Comparison of ENCODE assay signal across 32 cellular contexts in the genomic region with DNA sequence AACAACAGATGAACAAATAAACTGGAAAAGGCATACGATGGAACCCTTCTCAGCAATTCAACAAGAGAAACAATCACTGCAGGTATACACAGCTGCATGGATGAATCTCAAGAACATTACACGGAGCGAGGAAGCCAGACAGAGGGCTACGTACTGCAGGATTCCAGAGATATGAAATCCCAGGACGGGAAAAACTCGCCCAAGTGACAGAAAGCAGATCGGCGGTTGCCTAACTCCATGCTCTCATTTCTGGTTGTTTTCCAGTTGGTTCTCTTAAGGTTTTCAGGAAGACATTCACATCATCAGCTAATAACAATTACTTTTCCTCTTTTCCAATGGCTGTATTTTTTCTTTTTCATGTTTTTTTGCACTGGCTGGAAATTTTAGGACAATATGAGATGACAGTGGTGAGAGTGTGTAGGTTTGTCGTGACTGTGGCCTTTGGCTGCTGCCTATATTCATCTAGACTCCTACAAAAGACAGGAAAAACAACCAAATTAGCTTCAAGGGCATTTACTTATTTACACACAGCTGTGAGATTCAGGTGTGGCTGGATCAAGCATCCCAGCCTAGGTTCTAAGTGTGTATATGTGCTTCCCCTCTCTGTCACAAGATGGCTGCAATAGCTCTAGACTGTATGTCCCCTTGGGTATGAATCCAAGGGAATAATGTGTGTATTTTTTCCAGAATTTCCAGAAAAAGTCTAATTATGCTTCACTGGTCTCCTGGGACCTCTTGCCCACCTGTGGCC. TPM values are rescaled to one million over a fixed set of nuclear protein-coding genes. Genes with fewer than 3 reads are reported as not detected.
DNase-seq lines count a peak whose midpoint lies in the region; ATAC-seq and TF ChIP-seq lines count a peak whose summit lies in the region.
"Had no signal": no experiment of that assay in that cellular context is flagged by ENCODE, and none has a peak within 500 bp of the region (broad histone marks: within the 10 kb centered on the region; RNA-seq: fewer than 3 reads in every experiment).

No MANE protein-coding gene starts in this region.

- H3F3A ChIP-seq in neural progenitor cell (ENCODE audit: low read depth) = no peaks in the 10 kb centered on the region

- no peak for TF ChIP-seq EP300 in gastroesophageal sphincter (IDR thresholded peaks at IDR 0.05)

- DNase-seq in adipocyte (ENCODE audit: low read depth) (no peak), left lobe of liver (ENCODE audit: low spot score) (peak; percentile 24), NCI-H2171 (lab: John Stamatoyannopoulos, UW) (no peak), putamen (ENCODE audit: low spot score) (no peak), neural progenitor cell (ENCODE audit: low spot score) (no peak)
- DNase-seq: activated CD4-positive, alpha-beta memory T cell treated with anti-CD3 and anti-CD28 coated beads, Interleukin-2, amount 10 ng/mL, durations not matched to agents 7 days and 5 days; activated CD4-positive, alpha-beta T cell treated with anti-CD3 and anti-CD28 coated beads for 1 hour; activated CD8-positive, alpha-beta memory T cell treated with anti-CD3 and anti-CD28 coated beads, Interleukin-2, amount 50 U/mL, for 4 hours; activated naive CD4-positive, alpha-beta T cell treated with anti-CD3 and anti-CD28 coated beads, Interleukin-2, amount 50 U/mL, for 16 hours; anterior cingulate cortex; BE2C; CD8-positive, alpha-beta memory T cell; colonic mucosa; effector memory CD4-positive, alpha-beta T cell; EL; lower lobe of right lung; mucosa of descending colon; NCI-H1048; NCI-H1694 treated with DMSO at 0.1 percent for 48 hours; NCI-H446 treated with DMSO at 0.1 percent for 48 hours; NCI-H774; retina; stimulated activated CD4-positive, alpha-beta T cell treated with anti-CD3 and anti-CD28 coated beads, Interleukin-4, amount 100 ng/mL, for 24 hours had no signal

- H3K79me2 ChIP-seq in neural progenitor cell (ENCODE audit: low read depth) = no peaks in the 10 kb centered on the region

- H3K36me3 Mint-ChIP-seq in neural progenitor cell = no peaks in the 10 kb centered on the region
- H3K36me3 Mint-ChIP-seq: CD8-positive, alpha-beta memory T cell; type B pancreatic cell had no signal

- TF ChIP-seq POLR2A in gastroesophageal sphincter (IDR thresholded peaks at IDR 0.05) = no peak

- WGBS in gastroesophageal sphincter (ENCODE audit: low coverage in 1 of 2), 2 donors = 67 to 93% methylated on average over 9 of the region's 9 CpGs

- peak; percentile 20 for ATAC-seq in gastroesophageal sphincter
- no peak for ATAC-seq in left lobe of liver
- no peak for ATAC-seq in GM19351 (IDR thresholded peaks at IDR 0.05; ENCODE audit: unreplicated experiment)
- ATAC-seq: GM12878, HCT116, lower lobe of right lung, mucosa of descending colon had no signal

- no peak overlapping the region for H3K4me3 Mint-ChIP-seq in neural progenitor cell
- H3K4me3 Mint-ChIP-seq: activated CD4-positive, alpha-beta memory T cell treated with anti-CD3 and anti-CD28 coated beads, Interleukin-2, amount 10 ng/mL, durations not matched to agents 7 days and 5 days; nephron; type B pancreatic cell had no signal

- H2AFZ ChIP-seq in neural progenitor cell (replicated peaks) = no peak overlapping the region

- H3K27me3 Mint-ChIP-seq in neural progenitor cell (ENCODE audit: insufficient read depth, low read depth) = peaks cover 8% of the 10 kb centered on the region
- H3K27me3 Mint-ChIP-seq: activated CD4-positive, alpha-beta memory T cell treated with anti-CD3 and anti-CD28 coated beads, Interleukin-2, amount 10 ng/mL, durations not matched to agents 7 days and 5 days; CD8-positive, alpha-beta memory T cell; type B pancreatic cell had no signal

- H4K20me1 ChIP-seq in neural progenitor cell (ENCODE audit: low read depth) = no peaks in the 10 kb centered on the region

- H3K9ac ChIP-seq in adipocyte (ENCODE audit: low read length) = peak overlapping the region; percentile 15
- no peak overlapping the region for H3K9ac ChIP-seq in stomach smooth muscle (ENCODE audit: low read length in 2 of 2)
- H3K9ac ChIP-seq in neural progenitor cell = no peak overlapping the region

- H3K9me3 Mint-ChIP-seq in neural progenitor cell = peaks cover 3% of the 10 kb centered on the region
- H3K9me3 Mint-ChIP-seq: activated CD4-positive, alpha-beta memory T cell treated with anti-CD3 and anti-CD28 coated beads, Interleukin-2, amount 10 ng/mL, durations not matched to agents 7 days and 5 days; nephron; T-helper 2 cell treated with Interferon-gamma antibody and Interleukin-4, amounts not matched to agents 5 μg/mL and 100 μg/mL, for 36 hours; type B pancreatic cell had no signal

- H3K4me2 ChIP-seq in neural progenitor cell = no peak overlapping the region

- H3K36me3 ChIP-seq in adipocyte (ENCODE audit: control insufficient read depth, insufficient read depth, low read length, severe bottlenecking) (no peaks in the 10 kb centered on the region), gastroesophageal sphincter (no peaks in the 10 kb centered on the region), stomach smooth muscle (ENCODE audit: control insufficient read depth in 2 of 2, insufficient read depth in 2 of 2, low read length in 2 of 2) (no peaks in the 10 kb centered on the region), neural progenitor cell (no peaks in the 10 kb centered on the region)
- H3K36me3 ChIP-seq: BE2C, colonic mucosa, lower lobe of right lung had no signal

- H3K27ac Mint-ChIP-seq in neural progenitor cell = no peak overlapping the region
- H3K27ac Mint-ChIP-seq: activated CD4-positive, alpha-beta memory T cell treated with anti-CD3 and anti-CD28 coated beads, Interleukin-2, amount 10 ng/mL, durations not matched to agents 7 days and 5 days; type B pancreatic cell had no signal

- peaks cover 16% of the 10 kb centered on the region for H3K4me1 Mint-ChIP-seq in neural progenitor cell
- H3K4me1 Mint-ChIP-seq: activated CD4-positive, alpha-beta memory T cell treated with anti-CD3 and anti-CD28 coated beads, Interleukin-2, amount 10 ng/mL, durations not matched to agents 7 days and 5 days; CD8-positive, alpha-beta memory T cell had no signal

- H3K4me1 ChIP-seq in adipocyte (ENCODE audit: control insufficient read depth, insufficient read depth, low read length) (peaks cover 24% of the 10 kb centered on the region), gastroesophageal sphincter (peaks cover 3 to 57% (median 32%) of the 10 kb centered on the region in 3 donors), stomach smooth muscle (ENCODE audit: control insufficient read depth, insufficient read depth, low read length) (peaks cover 59% of the 10 kb centered on the region), neural progenitor cell (peaks cover 3% of the 10 kb centered on the region)

- TF ChIP-seq CTCF in gastroesophageal sphincter (IDR thresholded peaks at IDR 0.05) = no peak
- no peak for TF ChIP-seq CTCF in neural progenitor cell (IDR thresholded peaks at IDR 0.05)

- H3K9me3 ChIP-seq in adipocyte (ENCODE audit: control insufficient read depth, low read length) (no peaks in the 10 kb centered on the region), gastroesophageal sphincter (no peaks in the 10 kb centered on the region), stomach smooth muscle (ENCODE audit: control insufficient read depth in 2 of 2, low read length in 2 of 2) (no peaks in the 10 kb centered on the region), neural progenitor cell (ENCODE audit: low read depth) (no peaks in the 10 kb centered on the region)
- H3K9me3 ChIP-seq: BE2C, colonic mucosa, lower lobe of right lung had no signal

- H3K27ac ChIP-seq in gastroesophageal sphincter (peak overlapping the region in 2 of 4 donors; percentile 18 to 24), stomach smooth muscle (ENCODE audit: low read length) (peak overlapping the region; percentile 67), neural progenitor cell (no peak overlapping the region)
- H3K27ac ChIP-seq: colonic mucosa, epithelial cell of prostate, lower lobe of right lung had no signal

- H3K4me3 ChIP-seq in adipocyte (ENCODE audit: low read length) (peak overlapping the region; percentile 45), gastroesophageal sphincter (no peak overlapping the region), stomach smooth muscle (ENCODE audit: low read length in 2 of 2) (no peak overlapping the region), neural progenitor cell (no peak overlapping the region)
- H3K4me3 ChIP-seq: colonic mucosa, GM12878, lower lobe of right lung, mucosa of descending colon had no signal

- peaks cover 6% of the 10 kb centered on the region for H3K27me3 ChIP-seq in adipocyte (replicated peaks; ENCODE audit: control insufficient read depth, insufficient read depth, low read length)
- H3K27me3 ChIP-seq in gastroesophageal sphincter = no peaks in the 10 kb centered on the region
- H3K27me3 ChIP-seq in stomach smooth muscle (ENCODE audit: control insufficient read depth in 1 of 2, insufficient read depth in 2 of 2, low read length in 2 of 2) = no peaks in the 10 kb centered on the region
- peaks cover 20% of the 10 kb centered on the region for H3K27me3 ChIP-seq in neural progenitor cell
- H3K27me3 ChIP-seq: BE2C, colonic mucosa had no signal

RNA-seq across cellular contexts. Expression of a gene that starts 25.7 kb away (rescaled TPM):
- total RNA-seq in gastroesophageal sphincter = 100 to 1,000 TPM; 111 to 288 (median 215) TPM
- 18.3 TPM for total RNA-seq in left lobe of liver
- total RNA-seq in neural progenitor cell (ENCODE audit: low replicate concordance) = 14.2 and 21.3 TPM in 2 replicates
